In genomic region chr1:115309504-115309903, GRCh38 we compare ENCODE assay signal across 4 cellular contexts. TPM values are rescaled to one million over a fixed set of nuclear protein-coding genes. Genes with fewer than 3 reads are reported as not detected.
"Had no signal": no experiment of that assay in that cellular context is flagged by ENCODE, and none has a peak within 500 bp of the region (broad histone marks: within the 10 kb centered on the region; RNA-seq: fewer than 3 reads in every experiment).

No MANE protein-coding gene starts in this region.

RNA-seq across cellular contexts. Expression of gene NGF, which starts 28.5 kb away (rescaled TPM):
- total RNA-seq: OCI-LY7, Peyer's patch, SK-MEL-5, T-cell had no signal
